Comparison of ENCODE assay signal across 19 cellular contexts in the genomic region with DNA sequence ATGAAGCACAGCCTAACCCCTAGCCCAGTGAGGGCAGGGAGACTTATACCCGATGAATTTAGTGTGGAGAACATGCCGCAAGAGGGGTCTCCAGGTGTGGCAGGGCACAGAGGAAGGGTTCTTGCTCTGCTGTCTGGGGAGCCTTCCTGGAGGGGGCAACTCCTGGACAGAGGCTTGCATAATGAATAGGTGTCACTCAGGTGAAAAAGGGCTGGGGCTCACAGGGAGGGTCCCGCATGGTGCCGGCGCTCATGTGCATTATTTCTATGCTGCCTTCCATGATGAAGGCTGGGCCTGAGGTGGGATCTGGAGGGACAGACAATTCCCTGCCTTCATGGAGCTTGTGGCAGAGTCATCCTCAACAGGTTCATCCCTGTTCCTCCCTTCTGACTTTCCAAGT. TPM values are rescaled to one million over a fixed set of nuclear protein-coding genes. Genes with fewer than 3 reads are reported as not detected.
"Had no signal": no experiment of that assay in that cellular context is flagged by ENCODE, and none has a peak within 500 bp of the region (broad histone marks: within the 10 kb centered on the region; RNA-seq: fewer than 3 reads in every experiment).

No MANE protein-coding gene starts in this region.

- H3K4me3 Mint-ChIP-seq: activated CD4-positive, alpha-beta memory T cell treated with anti-CD3 and anti-CD28 coated beads, Interleukin-2, amount 10 ng/mL, durations not matched to agents 7 days and 5 days; brain; central memory CD8-positive, alpha-beta T cell; dendritic cell treated with granulocyte-macrophage colony-stimulating factor and Interleukin-4, amounts not matched to agents 40 ng/mL and 50 ng/mL, for 4 days; effector memory CD8-positive, alpha-beta T cell; immature natural killer cell; naive B cell; neural progenitor cell; stimulated activated naive CD8-positive, alpha-beta T cell treated with anti-CD3 and anti-CD28 coated beads, Interleukin-15, amount 100 ng/mL, for 72 hours had no signal

- H3K27me3 Mint-ChIP-seq: central memory CD8-positive, alpha-beta T cell; stimulated activated naive CD8-positive, alpha-beta T cell treated with anti-CD3 and anti-CD28 coated beads, Interleukin-15, amount 100 ng/mL, for 72 hours had no signal

- H3K9me3 Mint-ChIP-seq: activated CD4-positive, alpha-beta memory T cell treated with anti-CD3 and anti-CD28 coated beads, Interleukin-2, amount 10 ng/mL, durations not matched to agents 7 days and 5 days; central memory CD8-positive, alpha-beta T cell; dendritic cell treated with granulocyte-macrophage colony-stimulating factor and Interleukin-4, amounts not matched to agents 40 ng/mL and 50 ng/mL, for 4 days; effector memory CD8-positive, alpha-beta T cell; immature natural killer cell; naive B cell; stimulated activated naive CD8-positive, alpha-beta T cell treated with anti-CD3 and anti-CD28 coated beads, Interleukin-15, amount 100 ng/mL, for 72 hours had no signal

- H3K27ac Mint-ChIP-seq: activated naive CD4-positive, alpha-beta T cell treated with anti-CD3 and anti-CD28 coated beads, Interleukin-2, amount 50 U/mL, for 72 hours; brain; effector memory CD8-positive, alpha-beta T cell; immature natural killer cell; naive B cell; neural progenitor cell had no signal

- H3K4me1 Mint-ChIP-seq: brain; central memory CD8-positive, alpha-beta T cell; immature natural killer cell had no signal

- H3K36me3 Mint-ChIP-seq: activated naive CD4-positive, alpha-beta T cell treated with anti-CD3 and anti-CD28 coated beads, Interleukin-2, amount 50 U/mL, for 72 hours; brain; immature natural killer cell; neural progenitor cell had no signal

- H3K27me3 ChIP-seq: neural progenitor cell, ovary, spleen, testis had no signal

- DNase-seq: activated CD4-positive, alpha-beta memory T cell treated with anti-CD3 and anti-CD28 coated beads, Interleukin-2, amount 10 ng/mL, durations not matched to agents 7 days and 5 days; activated CD4-positive, CD25-positive, alpha-beta regulatory T cell treated with anti-CD3 and anti-CD28 coated beads, Interleukin-2, amount 50 U/mL, for 72 hours; effector memory CD8-positive, alpha-beta T cell; immature natural killer cell; left cardiac atrium; naive B cell; spleen; stimulated activated naive CD8-positive, alpha-beta T cell treated with anti-CD3 and anti-CD28 coated beads, Interleukin-15, amount 100 ng/mL, for 72 hours; T1000; testis had no signal

- H3K36me3 ChIP-seq: neural progenitor cell, ovary, spleen had no signal

- ATAC-seq: activated naive CD4-positive, alpha-beta T cell treated with anti-CD3 and anti-CD28 coated beads, Interleukin-2, amount 50 U/mL, for 72 hours; effector memory CD8-positive, alpha-beta T cell; left cardiac atrium; sciatic nerve; stimulated activated naive CD8-positive, alpha-beta T cell treated with anti-CD3 and anti-CD28 coated beads, Interleukin-15, amount 100 ng/mL, for 72 hours had no signal

- H3K9me3 ChIP-seq: ovary, spleen, testis had no signal

- H3K4me3 ChIP-seq: lung, neural progenitor cell, ovary, SK-N-MC, spleen, testis had no signal

RNA-seq across cellular contexts. Expression of a gene that starts 51.5 kb away (rescaled TPM):
- polyA plus RNA-seq: immature natural killer cell had no signal
